Comparison of ENCODE assay signal across 8 cellular contexts in genomic region chr1:155272466-155273133, GRCh38. TPM values are rescaled to one million over a fixed set of nuclear protein-coding genes. Genes with fewer than 3 reads are reported as not detected.
DNase-seq lines count a peak whose midpoint lies in the region; ATAC-seq lines count a peak whose summit lies in the region.

No MANE protein-coding gene starts in this region.

- no peak for ATAC-seq in stimulated activated effector memory CD8-positive, alpha-beta T cell treated with anti-CD3 and anti-CD28 coated beads, Interleukin-12 subunit alpha, Interleukin-12 subunit beta, amount 100 ng/mL, for 72 hours
- ATAC-seq in GM19463 (IDR thresholded peaks at IDR 0.05; ENCODE audit: unreplicated experiment) = no peak

- H3K9me3 Mint-ChIP-seq in CD4-positive, alpha-beta memory T cell = peaks cover 0 to 2% (median 0%) of the 10 kb centered on the region in 8 donors
- H3K9me3 Mint-ChIP-seq in stimulated activated effector memory CD8-positive, alpha-beta T cell treated with anti-CD3 and anti-CD28 coated beads, Interleukin-12 subunit alpha, Interleukin-12 subunit beta, amount 100 ng/mL, for 72 hours = no peaks in the 10 kb centered on the region

- peak overlapping the region; percentile 64 for H3K9ac ChIP-seq in iPS-18a (ENCODE audit: low read length)

- peaks cover 33% of the 10 kb centered on the region for H3K4me1 ChIP-seq in CD4-positive, alpha-beta memory T cell (ENCODE audit: insufficient read depth, low read length)
- H3K4me1 ChIP-seq in iPS-18a (ENCODE audit: control insufficient read depth, low read depth, low read length) = peaks cover 4% of the 10 kb centered on the region

- H3K27ac Mint-ChIP-seq in CD4-positive, alpha-beta memory T cell = peak overlapping the region; percentile 93 to 99 (median 96)
- peak overlapping the region; percentile 87 for H3K27ac Mint-ChIP-seq in stimulated activated effector memory CD8-positive, alpha-beta T cell treated with anti-CD3 and anti-CD28 coated beads, Interleukin-12 subunit alpha, Interleukin-12 subunit beta, amount 100 ng/mL, for 72 hours

- peaks cover 26 to 48% (median 37%) of the 10 kb centered on the region in 4 donors for H3K4me1 Mint-ChIP-seq in CD4-positive, alpha-beta memory T cell
- H3K4me1 Mint-ChIP-seq in stimulated activated effector memory CD8-positive, alpha-beta T cell treated with anti-CD3 and anti-CD28 coated beads, Interleukin-12 subunit alpha, Interleukin-12 subunit beta, amount 100 ng/mL, for 72 hours = peaks cover 35% of the 10 kb centered on the region

- H3K9me3 ChIP-seq in CD4-positive, alpha-beta memory T cell (ENCODE audit: control insufficient read depth in 1 of 2, low read length in 2 of 2) = no peaks in the 10 kb centered on the region
- no peaks in the 10 kb centered on the region for H3K9me3 ChIP-seq in iPS-18a (ENCODE audit: control insufficient read depth, low read depth, low read length)

- no peaks in the 10 kb centered on the region for H3K27me3 Mint-ChIP-seq in CD4-positive, alpha-beta memory T cell

- no peaks in the 10 kb centered on the region for H3K27me3 ChIP-seq in CD4-positive, alpha-beta memory T cell (ENCODE audit: insufficient read depth, low read length)
- no peaks in the 10 kb centered on the region for H3K27me3 ChIP-seq in iPS-18a (ENCODE audit: control insufficient read depth, insufficient read depth, low read length)

- intact Hi-C loops in CD4-positive, alpha-beta memory T cell (cut with micrococcal nuclease) = loop anchor here (1.0 to 10.0 kb wide), 6 partner anchors 10 to 292 kb away; partner anchors contain the start of genes ASH1L, ENTREP3, FDPS and SCAMP3

- POLR2A ChIA-PET in CD4-positive, alpha-beta memory T cell (lab: Charles Lee; ENCODE audit: partially characterized antibody) = interaction anchor here (0.7 to 5.8 kb wide), 16 partner anchors 9 to 587 kb away, joined by 3 to 53 read pairs (median 6); partner anchors contain the start of genes ENTREP3, FDPS, SCAMP3 and SYT11

- H3K4me3 Mint-ChIP-seq in CD4-positive, alpha-beta memory T cell = peak overlapping the region; percentile 91 to 100 (median 98)
- H3K4me3 Mint-ChIP-seq in stimulated activated effector memory CD8-positive, alpha-beta T cell treated with anti-CD3 and anti-CD28 coated beads, Interleukin-12 subunit alpha, Interleukin-12 subunit beta, amount 100 ng/mL, for 72 hours = peak overlapping the region; percentile 82

- H3K4me3 ChIP-seq in CD4-positive, alpha-beta memory T cell (ENCODE audit: low read length in 2 of 2) = peak overlapping the region; percentile 50 to 64
- peak overlapping the region; percentile 94 for H3K4me3 ChIP-seq in iPS-18a (ENCODE audit: low read length)

- peaks cover 21 to 48% of the 10 kb centered on the region in 2 donors for H3K36me3 Mint-ChIP-seq in CD4-positive, alpha-beta memory T cell
- peaks cover 60% of the 10 kb centered on the region for H3K36me3 Mint-ChIP-seq in stimulated activated effector memory CD8-positive, alpha-beta T cell treated with anti-CD3 and anti-CD28 coated beads, Interleukin-12 subunit alpha, Interleukin-12 subunit beta, amount 100 ng/mL, for 72 hours

- no peak for DNase-seq in CD4-positive, alpha-beta memory T cell
- DNase-seq in HuH-7.5 (ENCODE audit: low spot score) (peak; percentile 68), amniotic epithelial cell (ENCODE audit: low read depth) (peak; percentile 75), NCI-H2029 treated with DMSO at 0.1 percent for 48 hours (lab: John Stamatoyannopoulos, UW) (no peak), SKM-1 treated with dmso at 0.1 percent for 144 hours (lab: John Stamatoyannopoulos, UW; ENCODE audit: unreplicated experiment) (no peak)
- DNase-seq in stimulated activated effector memory CD8-positive, alpha-beta T cell treated with anti-CD3 and anti-CD28 coated beads, Interleukin-12 subunit alpha, Interleukin-12 subunit beta, amount 100 ng/mL, for 72 hours (ENCODE audit: low spot score in 2 of 2) = no peak

- CTCF ChIA-PET in CD4-positive, alpha-beta memory T cell (lab: Charles Lee; ENCODE audit: partially characterized antibody) = interaction anchor here (0.5 to 5.2 kb wide), 9 partner anchors 9 to 1052 kb away, joined by 3 to 44 read pairs (median 4); partner anchors contain the start of genes RUSC1 and SCAMP3

- peaks cover 31% of the 10 kb centered on the region for H3K36me3 ChIP-seq in CD4-positive, alpha-beta memory T cell (ENCODE audit: insufficient read depth, low read length)
- peaks cover 37% of the 10 kb centered on the region for H3K36me3 ChIP-seq in iPS-18a (ENCODE audit: control insufficient read depth, low read depth, low read length)

- H3K27ac ChIP-seq in CD4-positive, alpha-beta memory T cell (ENCODE audit: low read depth, low read length) = peak overlapping the region; percentile 53
- H3K27ac ChIP-seq in iPS-18a (ENCODE audit: low read length) = peak overlapping the region; percentile 9

RNA-seq across cellular contexts. Expression of gene CLK2, which starts 0.7 kb away (rescaled TPM):
- total RNA-seq in CD4-positive, alpha-beta memory T cell = 100 to 1,000 TPM; 123 to 126 TPM
- polyA plus RNA-seq in CD4-positive, alpha-beta memory T cell = 10 to 100 TPM; 11.4 to 21.5 TPM

RNA-seq across cellular contexts. Expression of gene HCN3, which starts 4.7 kb away (rescaled TPM):
- total RNA-seq in CD4-positive, alpha-beta memory T cell = 1 to 10 TPM; 4.9 to 5.3 TPM
- under 1 TPM; 0.10 to 0.41 TPM for polyA plus RNA-seq in CD4-positive, alpha-beta memory T cell

RNA-seq across cellular contexts. Expression of gene SCAMP3, which starts 10.4 kb away (rescaled TPM):
- total RNA-seq in CD4-positive, alpha-beta memory T cell = 100 to 1,000 TPM in 1 of 2 experiments, 10 to 100 TPM in 1; 94.4 to 101 TPM
- 100 to 1,000 TPM; 132 to 160 TPM for polyA plus RNA-seq in CD4-positive, alpha-beta memory T cell

RNA-seq across cellular contexts. Expression of gene ENTREP3, which starts 17.3 kb away (rescaled TPM):
- total RNA-seq in CD4-positive, alpha-beta memory T cell = 10 to 100 TPM; 10.5 to 12.2 TPM
- polyA plus RNA-seq in CD4-positive, alpha-beta memory T cell = 1 to 10 TPM in 1 of 2 donors, under 1 TPM in 1; 0.50 to 1.8 TPM

RNA-seq across cellular contexts. Expression of gene PKLR, which starts 28.6 kb away (rescaled TPM):
- not detected for total RNA-seq in CD4-positive, alpha-beta memory T cell
- polyA plus RNA-seq in CD4-positive, alpha-beta memory T cell = not detected

Comparison
In these comparisons a context has a peak if more than half of its experiments do, and no peak if none do; other contexts are left out.
1. DNase-seq: peak in HuH-7.5 (single experiment) and amniotic epithelial cell (single experiment); none in CD4-positive, alpha-beta memory T cell (0 of 5), stimulated activated effector memory CD8-positive, alpha-beta T cell treated with anti-CD3 and anti-CD28 coated beads, Interleukin-12 subunit alpha, Interleukin-12 subunit beta, amount 100 ng/mL, for 72 hours (0 of 2), NCI-H2029 treated with DMSO at 0.1 percent for 48 hours (single experiment) and SKM-1 treated with dmso at 0.1 percent for 144 hours (single experiment).